1 cellular context compared by ENCODE assay signal in genomic region chr20:46640536-46641311, GRCh38.
TF ChIP-seq lines count a peak whose summit lies in the region.

No MANE protein-coding gene starts in this region.

TF ChIP-seq in HepG2, 621 proteins besides CTCF, POLR2A, EP300 and RAD21 (continued from another document and continues in another):
- TF ChIP-seq NFKB2 (CRISPR knock-in tag; IDR thresholded peaks at IDR 0.05; ENCODE audit: borderline replicate concordance) (peak; percentile 65; the same call in 1 of the 2 replicates), ZNF142 (CRISPR knock-in tag; IDR thresholded peaks at IDR 0.05) (0 out of 2 replicates have a peak, but pooled peaks have one; percentile 17), ZNF597 (CRISPR knock-in tag; IDR thresholded peaks at IDR 0.05) (0 out of 2 replicates have a peak, but pooled peaks have one; percentile 57), CHCHD3 (CRISPR knock-in tag; IDR thresholded peaks at IDR 0.05) (no peak), DMAP1 (CRISPR knock-in tag; IDR thresholded peaks at IDR 0.05) (no peak), ZNF530 (CRISPR knock-in tag; IDR thresholded peaks at IDR 0.05; ENCODE audit: low read depth) (no peak), MTERF4 (CRISPR knock-in tag; IDR thresholded peaks at IDR 0.05) (peak; percentile 87), HNF4A (CRISPR knock-in tag; IDR thresholded peaks at IDR 0.05) (peak; percentile 77), ZSCAN29 (CRISPR knock-in tag; conservative IDR thresholded peaks at IDR 0.05) (peak; percentile 92; the same call in 1 of the 2 replicates), ZNF772 (CRISPR knock-in tag; IDR thresholded peaks at IDR 0.05) (peak; percentile 59), ATF7 (IDR thresholded peaks at IDR 0.05) (no peak), ATF7 (CRISPR knock-in tag; IDR thresholded peaks at IDR 0.05) (peak; percentile 61; the same call in 1 of the 2 replicates), ZNF547 (CRISPR knock-in tag; IDR thresholded peaks at IDR 0.05) (no peak), NAIF1 (CRISPR knock-in tag; IDR thresholded peaks at IDR 0.05; ENCODE audit: borderline replicate concordance) (no peak), ZFP82 (CRISPR knock-in tag; IDR thresholded peaks at IDR 0.05; ENCODE audit: borderline replicate concordance) (no peak), ZNF792 (CRISPR knock-in tag; IDR thresholded peaks at IDR 0.05) (peak; percentile 64; the same call in 1 of the 2 replicates), ZNF496 (CRISPR knock-in tag; IDR thresholded peaks at IDR 0.05; ENCODE audit: insufficient replicate concordance) (no peak), ZNF556 (CRISPR knock-in tag; IDR thresholded peaks at IDR 0.05; ENCODE audit: borderline replicate concordance) (0 out of 2 replicates have a peak, but pooled peaks have one; percentile 55), HIVEP1 (CRISPR knock-in tag; IDR thresholded peaks at IDR 0.05) (peak; percentile 57; the same call in 1 of the 2 replicates), KLF13 (CRISPR knock-in tag; IDR thresholded peaks at IDR 0.05) (no peak), PRMT3 (CRISPR knock-in tag; IDR thresholded peaks at IDR 0.05; ENCODE audit: borderline replicate concordance, low read depth) (no peak), CC2D1A (CRISPR knock-in tag; IDR thresholded peaks at IDR 0.05) (no peak), ZFP1 (CRISPR knock-in tag; IDR thresholded peaks at IDR 0.05) (0 out of 2 replicates have a peak, but pooled peaks have one; percentile 27), HNRNPUL1 (IDR thresholded peaks at IDR 0.05; ENCODE audit: low read depth, low read length) (no peak), FOXC1 (CRISPR knock-in tag; IDR thresholded peaks at IDR 0.05; ENCODE audit: borderline replicate concordance) (0 out of 2 replicates have a peak, but pooled peaks have one; percentile 53), ZNF777 (CRISPR knock-in tag; IDR thresholded peaks at IDR 0.05) (no peak), SP4 (CRISPR knock-in tag; IDR thresholded peaks at IDR 0.05) (0 out of 2 replicates have a peak, but pooled peaks have one; percentile 43), ZNF30 (CRISPR knock-in tag; IDR thresholded peaks at IDR 0.05) (no peak), XRCC5 (optimal IDR thresholded peaks at IDR 0.05; ENCODE audit: low read length) (peak; percentile 82), PAWR (CRISPR knock-in tag; IDR thresholded peaks at IDR 0.05; ENCODE audit: borderline replicate concordance) (no peak), ZFP36L2 (CRISPR knock-in tag; IDR thresholded peaks at IDR 0.05) (no peak), ZNF431 (CRISPR knock-in tag; IDR thresholded peaks at IDR 0.05; ENCODE audit: borderline replicate concordance, low read depth) (0 out of 2 replicates have a peak, but pooled peaks have one; percentile 78), ZNF749 (CRISPR knock-in tag; IDR thresholded peaks at IDR 0.05; ENCODE audit: borderline replicate concordance) (no peak), ZNF572 (CRISPR knock-in tag; IDR thresholded peaks at IDR 0.05) (no peak), PRDM15 (CRISPR knock-in tag; IDR thresholded peaks at IDR 0.05) (no peak), CEBPZ (IDR thresholded peaks at IDR 0.05; ENCODE audit: low read length) (no peak), RFXAP (CRISPR knock-in tag; IDR thresholded peaks at IDR 0.05; ENCODE audit: borderline replicate concordance) (peak; percentile 87; the same call in 1 of the 2 replicates), STAG1 (CRISPR knock-in tag; IDR thresholded peaks at IDR 0.05) (peak; percentile 41), GATA4 (IDR thresholded peaks at IDR 0.05; ENCODE audit: borderline replicate concordance, low read depth) (peak; percentile 77; the same call in 1 of the 2 replicates), MTA1 (CRISPR knock-in tag; IDR thresholded peaks at IDR 0.05; ENCODE audit: borderline replicate concordance) (peak; percentile 95; the same call in 1 of the 2 replicates), TEF (CRISPR knock-in tag; IDR thresholded peaks at IDR 0.05) (no peak), ZNF362 (CRISPR knock-in tag; IDR thresholded peaks at IDR 0.05; ENCODE audit: borderline replicate concordance) (0 out of 2 replicates have a peak, but pooled peaks have one; percentile 53), ATM (IDR thresholded peaks at IDR 0.05; ENCODE audit: borderline replicate concordance) (no peak), POGZ (CRISPR knock-in tag; IDR thresholded peaks at IDR 0.05) (peak; percentile 81), ZNF12 (CRISPR knock-in tag; IDR thresholded peaks at IDR 0.05) (no peak), DZIP1 (CRISPR knock-in tag; IDR thresholded peaks at IDR 0.05) (peak; percentile 46; the same call in 1 of the 2 replicates)
